Comparison of ENCODE assay signal across 9 cellular contexts in the genomic region with DNA sequence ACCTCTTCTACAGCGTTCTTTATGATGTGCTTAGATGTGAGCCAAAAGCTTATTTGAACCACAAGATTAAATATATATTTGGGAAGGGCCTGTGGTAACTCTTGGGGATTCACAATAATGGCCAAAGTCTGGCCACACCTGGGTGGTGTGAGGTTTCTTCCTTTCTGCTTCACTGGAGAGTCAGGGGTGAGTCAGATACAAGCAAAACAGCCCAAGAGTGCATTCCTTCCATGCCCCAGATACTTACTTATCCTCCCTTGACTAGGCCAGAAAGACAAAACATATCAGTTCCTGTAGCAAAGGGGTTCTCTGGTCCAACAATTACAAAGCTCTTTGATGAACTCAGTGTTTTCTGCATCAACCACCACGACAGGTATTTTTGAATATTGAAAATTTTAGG. TPM values are rescaled to one million over a fixed set of nuclear protein-coding genes. Genes with fewer than 3 reads are reported as not detected.
A peak's percentile ranks its signal among the peaks of the same experiment; 100 is the strongest.
DNase-seq lines count a peak whose midpoint lies in the region; ATAC-seq, FAIRE-seq and TF ChIP-seq lines count a peak whose summit lies in the region.
"Had no signal": no experiment of that assay in that cellular context is flagged by ENCODE, and none has a peak within 500 bp of the region (broad histone marks: within the 10 kb centered on the region; RNA-seq: fewer than 3 reads in every experiment).

No MANE protein-coding gene starts in this region.

- no peaks in the 10 kb centered on the region for H3K27me3 ChIP-seq in upper lobe of right lung
- H3K27me3 ChIP-seq in aorta (ENCODE audit: control insufficient read depth in 1 of 2, insufficient read depth in 2 of 2, low read length in 1 of 2): no peaks in the 10 kb centered on the region
- H3K27me3 ChIP-seq in small intestine (ENCODE audit: control insufficient read depth in 2 of 2, insufficient read depth in 2 of 2, low read length in 2 of 2): no peaks in the 10 kb centered on the region
- H3K27me3 ChIP-seq: cardiac muscle cell had no signal

- H3K4me3 ChIP-seq in cardiac fibroblast (replicated peaks in 1 of 2; ENCODE audit: low read depth in 2 of 2, low read length in 2 of 2) (no peak overlapping the region), upper lobe of right lung (no peak overlapping the region), aorta (ENCODE audit: low read length in 2 of 2) (no peak overlapping the region), small intestine (ENCODE audit: low read depth in 1 of 2, low read length in 2 of 2) (no peak overlapping the region)
- H3K4me3 ChIP-seq: cardiac muscle cell had no signal

- H3K27ac ChIP-seq in upper lobe of right lung: peak overlapping the region; percentile 11
- H3K27ac ChIP-seq in aorta (ENCODE audit: low read depth in 1 of 2, low read length in 2 of 2): no peak overlapping the region
- no peak overlapping the region for H3K27ac ChIP-seq in small intestine (ENCODE audit: low read depth in 1 of 2, low read length in 1 of 2)
- H3K27ac ChIP-seq: cardiac muscle cell had no signal

- in situ Hi-C loops in ACHN (cut with HindIII; ENCODE audit: low pct_ligation_motif_present, low pct_unique_long_range_greater_than_20kb, low sequenced_read_pairs): no loop called here

- TF ChIP-seq CTCF in cardiac fibroblast (IDR thresholded peaks at IDR 0.05; ENCODE audit: low read depth, low read length): no peak
- no peak for TF ChIP-seq CTCF in upper lobe of right lung (IDR thresholded peaks at IDR 0.05)

- FAIRE-seq in GM19239 (lab: Jason Lieb, UNC) (peak; percentile 78), small intestine (lab: Jason Lieb, UNC) (no peak)

- ATAC-seq in HG03354 (IDR thresholded peaks at IDR 0.05; ENCODE audit: poor library complexity, severe bottlenecking, unreplicated experiment) (peak; percentile 65), upper lobe of right lung (peak; percentile 68), aorta (ENCODE audit: low FRiP score) (no peak)

- intact Hi-C loops in upper lobe of right lung (cut with DNase I): no loop called here
- intact Hi-C loops in aorta (cut with DNase I): no loop called here

- H3K9me3 ChIP-seq in upper lobe of right lung: no peaks in the 10 kb centered on the region
- H3K9me3 ChIP-seq in aorta (ENCODE audit: control insufficient read depth, low read length): no peaks in the 10 kb centered on the region
- no peaks in the 10 kb centered on the region for H3K9me3 ChIP-seq in small intestine (ENCODE audit: control insufficient read depth, low read depth)

- H3K4me1 ChIP-seq in upper lobe of right lung (no peaks in the 10 kb centered on the region), aorta (ENCODE audit: control insufficient read depth in 1 of 2, insufficient read depth in 2 of 2, low read length in 2 of 2) (no peaks in the 10 kb centered on the region), small intestine (ENCODE audit: control insufficient read depth in 2 of 2, insufficient read depth in 1 of 2, low read depth in 1 of 2, low read length in 1 of 2) (no peaks in the 10 kb centered on the region)

- peak; percentile 89 for DNase-seq in ACHN
- DNase-seq in GM19239 (ENCODE audit: insufficient read length, low spot score): no peak
- peak; percentile 23 to 88 for DNase-seq in cardiac fibroblast (ENCODE audit: low read depth in 2 of 2)
- no peak for DNase-seq in upper lobe of right lung
- DNase-seq in aorta: no peak
- DNase-seq in GDM1 (lab: John Stamatoyannopoulos, UW): no peak
- DNase-seq in small intestine: no peak

- H3K36me3 ChIP-seq in upper lobe of right lung: no peaks in the 10 kb centered on the region
- H3K36me3 ChIP-seq in aorta (ENCODE audit: control insufficient read depth in 1 of 2, insufficient read depth in 2 of 2, low read length in 1 of 2): no peaks in the 10 kb centered on the region
- H3K36me3 ChIP-seq in small intestine (ENCODE audit: control insufficient read depth in 2 of 2, insufficient read depth in 2 of 2, low read length in 2 of 2): no peaks in the 10 kb centered on the region
- H3K36me3 ChIP-seq: cardiac muscle cell had no signal

- 70 to 85% methylated on average over 2 of the region's 2 CpGs for WGBS in aorta, 2 donors
- WGBS in small intestine, 3 donors: 80 to 96% (median 81%) methylated on average over 2 of the region's 2 CpGs

RNA-seq across cellular contexts. Expression of a gene that starts 0.9 kb away (rescaled TPM):
- total RNA-seq in upper lobe of right lung (6.4 TPM), aorta (not detected)
- polyA plus RNA-seq in aorta (not detected), small intestine (under 1 TPM in 1 of 3 donors, not detected in 2; 0.04 TPM)
- total RNA-seq: cardiac muscle cell had no signal
- polyA plus RNA-seq: cardiac muscle cell had no signal

RNA-seq across cellular contexts. Expression of a gene that starts 52.2 kb away (rescaled TPM):
- 9.5 TPM for total RNA-seq in upper lobe of right lung
- 1 to 10 TPM; 1.8 to 4.8 TPM for total RNA-seq in aorta
- 1 to 10 TPM in 1 of 2 donors, under 1 TPM in 1; 0.10 to 1.6 TPM for polyA plus RNA-seq in aorta
- 1 to 10 TPM; 1.3 to 1.9 (median 1.4) TPM for polyA plus RNA-seq in small intestine
- total RNA-seq: cardiac muscle cell had no signal
- polyA plus RNA-seq: cardiac muscle cell had no signal

Comparison
In these comparisons a context has a peak if more than half of its experiments do, and no peak if none do; other contexts are left out.
1. DNase-seq: peak in ACHN (single experiment) and cardiac fibroblast (2 of 2); none in GM19239 (single experiment), upper lobe of right lung (single experiment), aorta (0 of 2), GDM1 (single experiment) and small intestine (single experiment).